9 cellular contexts compared by ENCODE assay signal in genomic region chr18:37566479-37567060, GRCh38. TPM values are rescaled to one million over a fixed set of nuclear protein-coding genes. Genes with fewer than 3 reads are reported as not detected.
A peak's percentile ranks its signal among the peaks of the same experiment; 100 is the strongest.
DNase-seq lines count a peak whose midpoint lies in the region; ATAC-seq lines count a peak whose summit lies in the region.
"Had no signal": no experiment of that assay in that cellular context is flagged by ENCODE, and none has a peak within 500 bp of the region (broad histone marks: within the 10 kb centered on the region; RNA-seq: fewer than 3 reads in every experiment).

No MANE protein-coding gene starts in this region.

- DNase-seq in NCI-H2196 (lab: John Stamatoyannopoulos, UW; ENCODE audit: unreplicated experiment) (peak; percentile 29), NCI-H2196 treated with DMSO at 0.1 percent for 48 hours (lab: John Stamatoyannopoulos, UW; ENCODE audit: unreplicated experiment) (no peak), NCI-H128 (lab: John Stamatoyannopoulos, UW; ENCODE audit: unreplicated experiment) (no peak)
- DNase-seq in stimulated activated naive CD8-positive, alpha-beta T cell treated with anti-CD3 and anti-CD28 coated beads, Interleukin-15, amount 100 ng/mL, for 72 hours = no peak

- peaks cover 4% of the 10 kb centered on the region for H3K4me1 Mint-ChIP-seq in activated T-helper 17 cell treated with anti-CD3 and anti-CD28 coated beads, Interleukin-2, amount 50 U/mL, for 72 hours
- H3K4me1 Mint-ChIP-seq in stimulated activated naive CD8-positive, alpha-beta T cell treated with anti-CD3 and anti-CD28 coated beads, Interleukin-15, amount 100 ng/mL, for 72 hours = peaks cover 23% of the 10 kb centered on the region

- peak overlapping the region; percentile 36 for H3K4me3 ChIP-seq in iPS-11a (ENCODE audit: low read depth, low read length)

- no peak for ATAC-seq in activated T-helper 17 cell treated with anti-CD3 and anti-CD28 coated beads, Interleukin-2, amount 50 U/mL, for 72 hours (replicated peaks)
- no peak for ATAC-seq in stimulated activated naive CD8-positive, alpha-beta T cell treated with anti-CD3 and anti-CD28 coated beads, Interleukin-15, amount 100 ng/mL, for 72 hours
- ATAC-seq in HG02798 (IDR thresholded peaks at IDR 0.05; ENCODE audit: poor library complexity, unreplicated experiment) = no peak
- ATAC-seq in HG03565 (IDR thresholded peaks at IDR 0.05; ENCODE audit: unreplicated experiment) = no peak
- ATAC-seq: activated naive CD4-positive, alpha-beta T cell treated with anti-CD3 and anti-CD28 coated beads, Interleukin-2, amount 50 U/mL, for 72 hours had no signal

- H3K9me3 Mint-ChIP-seq in activated T-helper 17 cell treated with anti-CD3 and anti-CD28 coated beads, Interleukin-2, amount 50 U/mL, for 72 hours = no peaks in the 10 kb centered on the region
- H3K9me3 Mint-ChIP-seq in stimulated activated naive CD8-positive, alpha-beta T cell treated with anti-CD3 and anti-CD28 coated beads, Interleukin-15, amount 100 ng/mL, for 72 hours = no peaks in the 10 kb centered on the region

- peaks cover 68% of the 10 kb centered on the region for H3K27me3 Mint-ChIP-seq in activated T-helper 17 cell treated with anti-CD3 and anti-CD28 coated beads, Interleukin-2, amount 50 U/mL, for 72 hours
- H3K27me3 Mint-ChIP-seq in stimulated activated naive CD8-positive, alpha-beta T cell treated with anti-CD3 and anti-CD28 coated beads, Interleukin-15, amount 100 ng/mL, for 72 hours = peaks cover 89% of the 10 kb centered on the region

- no peaks in the 10 kb centered on the region for H3K36me3 Mint-ChIP-seq in activated T-helper 17 cell treated with anti-CD3 and anti-CD28 coated beads, Interleukin-2, amount 50 U/mL, for 72 hours (ENCODE audit: low read depth)

- H3K4me3 Mint-ChIP-seq in activated T-helper 17 cell treated with anti-CD3 and anti-CD28 coated beads, Interleukin-2, amount 50 U/mL, for 72 hours = peak overlapping the region; percentile 44
- peak overlapping the region; percentile 45 to 74 for H3K4me3 Mint-ChIP-seq in stimulated activated naive CD8-positive, alpha-beta T cell treated with anti-CD3 and anti-CD28 coated beads, Interleukin-15, amount 100 ng/mL, for 72 hours

- no peak overlapping the region for H3K27ac Mint-ChIP-seq in activated T-helper 17 cell treated with anti-CD3 and anti-CD28 coated beads, Interleukin-2, amount 50 U/mL, for 72 hours
- no peak overlapping the region for H3K27ac Mint-ChIP-seq in stimulated activated naive CD8-positive, alpha-beta T cell treated with anti-CD3 and anti-CD28 coated beads, Interleukin-15, amount 100 ng/mL, for 72 hours
- H3K27ac Mint-ChIP-seq: activated naive CD4-positive, alpha-beta T cell treated with anti-CD3 and anti-CD28 coated beads, Interleukin-2, amount 50 U/mL, for 72 hours had no signal

RNA-seq across cellular contexts. Expression of gene CELF4, which starts 1.0 kb away (rescaled TPM):
- total RNA-seq in activated T-helper 17 cell treated with anti-CD3 and anti-CD28 coated beads, Interleukin-2, amount 50 U/mL, for 72 hours = not detected
- total RNA-seq: activated naive CD4-positive, alpha-beta T cell treated with anti-CD3 and anti-CD28 coated beads, Interleukin-2, amount 50 U/mL, for 72 hours had no signal
